Comparison of ENCODE assay signal across 19 cellular contexts in genomic region chr15:50993598-50993997, GRCh38.
"Had no signal": no experiment of that assay in that cellular context is flagged by ENCODE, and none has a peak within 500 bp of the region (broad histone marks: within the 10 kb centered on the region; RNA-seq: fewer than 3 reads in every experiment).

No MANE protein-coding gene starts in this region.

- H3K27ac ChIP-seq: gastroesophageal sphincter, neutrophil, right atrium auricular region, spleen, upper lobe of right lung, VCaP had no signal

- DNase-seq: activated CD4-positive, alpha-beta memory T cell treated with anti-CD3 and anti-CD28 coated beads, Interleukin-2, amount 10 ng/mL, durations not matched to agents 7 days and 5 days; activated gamma-delta T cell; activated naive CD8-positive, alpha-beta T cell treated with anti-CD3 and anti-CD28 coated beads, Interleukin-2, amount 10 ng/mL, durations not matched to agents 7 days and 5 days; activated T-cell treated with anti-CD3 and anti-CD28 coated beads, Interleukin-2, amount 50 U/mL, for 48 hours; anterior cingulate cortex; kidney; naive B cell; posterior cingulate gyrus; spleen; stimulated activated CD4-positive, alpha-beta T cell treated with anti-CD3 and anti-CD28 coated beads, Interleukin-1b, Interleukin-23, amount 100 ng/mL, for 48 hours; stimulated activated naive CD4-positive, alpha-beta T cell; T-cell; T1000; upper lobe of right lung had no signal

- H3K27me3 ChIP-seq: gastroesophageal sphincter, neutrophil, right atrium auricular region, spleen, upper lobe of right lung had no signal

- H3K9me3 ChIP-seq: gastroesophageal sphincter, neutrophil, right atrium auricular region, spleen, upper lobe of right lung had no signal

- ATAC-seq: gastroesophageal sphincter, T-cell, upper lobe of right lung had no signal

- H3K4me1 ChIP-seq: gastroesophageal sphincter, right atrium auricular region, spleen, upper lobe of right lung had no signal

- H3K4me3 ChIP-seq: gastroesophageal sphincter, right atrium auricular region, spleen, upper lobe of right lung had no signal

- FAIRE-seq: colon had no signal
